ENCODE assay signal across 21 cellular contexts in genomic region chr1:116850436-116850835, GRCh38.
"Had no signal": no experiment of that assay in that cellular context is flagged by ENCODE, and none has a peak within 500 bp of the region (broad histone marks: within the 10 kb centered on the region; RNA-seq: fewer than 3 reads in every experiment).

No MANE protein-coding gene starts in this region.

- ATAC-seq: activated CD8-positive, alpha-beta T cell treated with anti-CD3 and anti-CD28 coated beads, Interleukin-2, amount 10 ng/mL, durations not matched to agents 7 days and 5 days; natural killer cell; stimulated activated naive CD8-positive, alpha-beta T cell treated with anti-CD3 and anti-CD28 coated beads, Interleukin-15, Interleukin-2, amounts not matched to agents 100 U/mL and 50 U/mL, for 24 hours; T-helper 17 cell; upper lobe of right lung had no signal

- H3K36me3 Mint-ChIP-seq: natural killer cell had no signal

- H3K4me1 ChIP-seq: prostate gland had no signal

- H3K36me3 ChIP-seq: adrenal gland, ascending aorta, left ventricle myocardium inferior, neutrophil, ovary, prostate gland, right atrium auricular region, upper lobe of right lung had no signal

- H3K27ac ChIP-seq: adrenal gland, ascending aorta, coronary artery, left ventricle myocardium inferior, neutrophil, ovary, prostate gland, right atrium auricular region, upper lobe of right lung had no signal

- H3K4me3 Mint-ChIP-seq: activated CD8-positive, alpha-beta T cell treated with anti-CD3 and anti-CD28 coated beads, Interleukin-2, amount 10 ng/mL, durations not matched to agents 7 days and 5 days; activated naive CD8-positive, alpha-beta T cell; natural killer cell; T-helper 17 cell had no signal

- H3K27ac Mint-ChIP-seq: activated CD8-positive, alpha-beta T cell treated with anti-CD3 and anti-CD28 coated beads, Interleukin-2, amount 10 ng/mL, durations not matched to agents 7 days and 5 days; natural killer cell; T-helper 17 cell had no signal

- H3K4me3 ChIP-seq: adrenal gland, ascending aorta, coronary artery, left ventricle myocardium inferior, ovary, prostate gland, right atrium auricular region, upper lobe of right lung had no signal

- H3K9me3 ChIP-seq: adrenal gland, ascending aorta, left ventricle myocardium inferior, neutrophil, ovary, prostate gland, right atrium auricular region, upper lobe of right lung had no signal

- H3K9me3 Mint-ChIP-seq: natural killer cell had no signal

- DNase-seq: activated CD4-positive, alpha-beta T cell treated with anti-CD3 and anti-CD28 coated beads for 48 hours; activated CD8-positive, alpha-beta T cell treated with anti-CD3 and anti-CD28 coated beads, Interleukin-2, amount 10 ng/mL, durations not matched to agents 7 days and 5 days; adrenal gland; erythroblast; kidney glomerular epithelial cell; left ventricle myocardium inferior; mammary epithelial cell; midbrain; natural killer cell; ovary; stimulated activated CD4-positive, alpha-beta T cell treated with anti-CD3 and anti-CD28 coated beads, Interleukin-4, amount 100 ng/mL, for 24 hours; stimulated activated naive CD8-positive, alpha-beta T cell treated with anti-CD3 and anti-CD28 coated beads, Interleukin-15, Interleukin-2, amounts not matched to agents 100 U/mL and 50 U/mL, for 24 hours; SW 1271; T-helper 17 cell; upper lobe of right lung had no signal

- H3K27me3 ChIP-seq: adrenal gland, ascending aorta, ovary, right atrium auricular region, upper lobe of right lung had no signal

- H3K27me3 Mint-ChIP-seq: activated naive CD8-positive, alpha-beta T cell; T-helper 17 cell had no signal
